In the genomic region with DNA sequence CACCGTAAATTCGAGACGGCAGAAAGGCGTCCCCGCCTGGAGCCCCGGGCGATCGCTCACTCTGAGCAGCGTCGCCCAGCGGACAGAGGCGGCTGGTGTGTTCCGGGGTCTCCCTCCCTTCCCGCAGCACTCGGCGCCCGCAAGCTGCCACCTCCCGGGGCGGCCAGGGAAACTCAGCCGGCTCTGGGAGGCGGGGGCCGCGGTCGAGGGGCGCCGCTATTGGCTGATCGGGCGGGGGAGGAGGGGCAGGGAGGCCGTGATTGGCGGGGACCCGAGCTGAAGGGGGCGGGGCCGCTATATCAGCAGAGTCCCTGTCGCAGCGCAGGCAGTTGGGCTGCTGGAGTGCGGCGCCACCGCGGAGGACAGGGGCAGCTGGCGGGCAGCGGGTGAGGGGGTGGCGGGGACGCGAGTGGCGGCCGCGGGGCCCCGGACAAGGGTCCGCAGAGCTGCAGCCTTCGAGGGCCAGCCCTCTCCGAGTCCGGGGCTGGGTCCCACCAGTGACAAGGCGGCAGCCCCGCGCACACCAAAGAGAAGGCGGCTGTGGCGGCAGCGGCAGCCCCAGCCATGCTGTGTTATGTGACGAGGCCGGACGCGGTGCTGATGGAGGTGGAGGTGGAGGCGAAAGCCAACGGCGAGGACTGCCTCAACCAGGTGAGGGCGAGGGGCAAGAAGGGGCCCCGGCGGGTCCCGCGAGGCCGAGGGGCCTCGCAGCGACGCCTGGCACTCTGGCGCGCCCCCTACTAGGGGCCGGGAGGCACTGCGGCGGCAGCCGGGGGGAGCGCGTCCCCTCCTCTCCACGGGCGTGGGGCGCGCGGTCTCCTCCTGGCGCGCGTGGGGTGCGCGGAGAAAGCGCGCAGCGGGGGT, we compare ENCODE assay signal across 8 cellular contexts. TPM values are rescaled to one million over a fixed set of nuclear protein-coding genes. Genes with fewer than 3 reads are reported as not detected.
DNase-seq lines count a peak whose midpoint lies in the region; ATAC-seq and TF ChIP-seq lines count a peak whose summit lies in the region.

A gene (plus strand): TSS at position 328 of the 864 bp plus-strand sequence. CDS start 237 bp downstream, at position 565.

- POLR2A ChIA-PET in GM10248 (lab: Yijun Ruan, JAX) = interaction anchor here (0.6 to 1.4 kb wide), 14 partner anchors 11 to 697 kb away, joined by 3 to 14 read pairs (median 4); no protein-coding TSS in a partner anchor

- peaks cover 22% of the 10 kb centered on the region for H3K4me1 Mint-ChIP-seq in HFFc6 (ENCODE audit: low read depth)
- H3K4me1 Mint-ChIP-seq in activated naive CD4-positive, alpha-beta T cell treated with anti-CD3 and anti-CD28 coated beads for 36 hours (ENCODE audit: low read depth) = peaks cover 30% of the 10 kb centered on the region

- peak; percentile 98 for DNase-seq in GM10248 (ENCODE audit: extremely low spot score)
- DNase-seq in HFFc6 = peak; percentile 74
- peak; percentile 96 for DNase-seq in NAMALWA (ENCODE audit: low spot score)
- DNase-seq in SK-MEL-5 (ENCODE audit: low read depth, low spot score) = peak; percentile 98
- DNase-seq in activated naive CD4-positive, alpha-beta T cell treated with anti-CD3 and anti-CD28 coated beads for 36 hours = peak; percentile 98

- CTCF ChIA-PET in GM10248 (lab: Yijun Ruan, JAX) = interaction anchor here (0.7 to 4.0 kb wide), 40 partner anchors 8 to 449 kb away, joined by 3 to 37 read pairs (median 3); no protein-coding TSS in a partner anchor
- CTCF ChIA-PET in activated naive CD4-positive, alpha-beta T cell treated with anti-CD3 and anti-CD28 coated beads for 36 hours (lab: Charles Lee) = interaction anchor here (0.6 to 5.2 kb wide), 23 partner anchors 9 to 447 kb away, joined by 3 to 39 read pairs (median 3); no protein-coding TSS in a partner anchor

- H3K27me3 ChIP-seq in gastroesophageal sphincter = no peaks in the 10 kb centered on the region
- H3K27me3 ChIP-seq in neutrophil = no peaks in the 10 kb centered on the region

- TF ChIP-seq CTCF in GM10248 (IDR thresholded peaks at IDR 0.05; ENCODE audit: control extremely low read depth, extremely low read depth, low read depth, missing control alignments) (peak; percentile 95), HFFc6 (IDR thresholded peaks at IDR 0.05) (peak; percentile 64), gastroesophageal sphincter (IDR thresholded peaks at IDR 0.05) (peak; percentile 79 to 88 (median 82)), neutrophil (IDR thresholded peaks at IDR 0.05) (peak; percentile 92), subcutaneous adipose tissue (IDR thresholded peaks at IDR 0.05; ENCODE audit: low read depth) (no peak)

- H3K27me3 Mint-ChIP-seq in HFFc6 (ENCODE audit: insufficient read depth) = peaks cover 24% of the 10 kb centered on the region
- peaks cover 7% of the 10 kb centered on the region for H3K27me3 Mint-ChIP-seq in activated naive CD4-positive, alpha-beta T cell treated with anti-CD3 and anti-CD28 coated beads for 36 hours (ENCODE audit: low read depth)

- ATAC-seq in gastroesophageal sphincter = peak; percentile 96

- intact Hi-C loops in activated naive CD4-positive, alpha-beta T cell treated with anti-CD3 and anti-CD28 coated beads for 36 hours (cut with micrococcal nuclease) = loop anchor here (1.0 to 2.0 kb wide), 6 partner anchors 8 to 438 kb away; no protein-coding TSS in a partner anchor

- H3K36me3 ChIP-seq in gastroesophageal sphincter (no peaks in the 10 kb centered on the region), neutrophil (peaks cover 19% of the 10 kb centered on the region)

- H3K4me1 ChIP-seq in gastroesophageal sphincter (peaks cover 3 to 39% (median 14%) of the 10 kb centered on the region in 3 donors), neutrophil (ENCODE audit: control insufficient read depth in 1 of 2, insufficient read depth in 1 of 2, low read depth in 1 of 2, low read length in 1 of 2) (peaks cover 27 to 38% of the 10 kb centered on the region in 2 experiments)

- peak within 1 kb of the TSS; percentile 94 to 98 (median 98) for H3K27ac ChIP-seq in gastroesophageal sphincter
- peak within 1 kb of the TSS; percentile 92 for H3K27ac ChIP-seq in neutrophil

- H3K27ac Mint-ChIP-seq in HFFc6 = no peak within 1 kb of the TSS
- peak within 1 kb of the TSS; percentile 92 for H3K27ac Mint-ChIP-seq in activated naive CD4-positive, alpha-beta T cell treated with anti-CD3 and anti-CD28 coated beads for 36 hours

- H3K4me3 ChIP-seq in gastroesophageal sphincter (peak within 1 kb of the TSS; percentile 95 to 99), neutrophil (ENCODE audit: low read depth in 1 of 2, low read length in 1 of 2) (peak within 1 kb of the TSS; percentile 86 to 87)

- H3K9me3 ChIP-seq in gastroesophageal sphincter (no peaks in the 10 kb centered on the region), neutrophil (no peaks in the 10 kb centered on the region)

- H3K4me3 Mint-ChIP-seq in HFFc6 = peak within 1 kb of the TSS; percentile 86
- H3K4me3 Mint-ChIP-seq in activated naive CD4-positive, alpha-beta T cell treated with anti-CD3 and anti-CD28 coated beads for 36 hours = peak within 1 kb of the TSS; percentile 86

- WGBS in gastroesophageal sphincter (ENCODE audit: low coverage in 1 of 2), 2 donors = 0% methylated on average over 3 of the region's 95 CpGs; no CpG with 5 or more reads in 1 of the 2 donors

- TF ChIP-seq POLR2A in gastroesophageal sphincter (IDR thresholded peaks at IDR 0.05) = peak; percentile 100

- H3K36me3 Mint-ChIP-seq in HFFc6 (ENCODE audit: low read depth) = no peaks in the 10 kb centered on the region; the same call in 1 of the 2 replicates
- H3K36me3 Mint-ChIP-seq in activated naive CD4-positive, alpha-beta T cell treated with anti-CD3 and anti-CD28 coated beads for 36 hours (ENCODE audit: low read depth) = peaks cover 10% of the 10 kb centered on the region

- in situ Hi-C loops in SK-MEL-5 (cut with HindIII; ENCODE audit: low pct_unique_long_range_greater_than_20kb, low sequenced_read_pairs) = no loop called here

- no peak for TF ChIP-seq EP300 in gastroesophageal sphincter (IDR thresholded peaks at IDR 0.05)

- H3K9me3 Mint-ChIP-seq in HFFc6 = no peaks in the 10 kb centered on the region
- H3K9me3 Mint-ChIP-seq in activated naive CD4-positive, alpha-beta T cell treated with anti-CD3 and anti-CD28 coated beads for 36 hours = no peaks in the 10 kb centered on the region

RNA-seq across cellular contexts. Expression of the gene that starts here (rescaled TPM):
- total RNA-seq in HFFc6 (2021; fragmentation: NEBNext Ultra II Directional; extraction: Animal tissue kit (Norgen Biotek cat#: 25700)) = 1 to 10 TPM in 3 of 6 experiments, under 1 TPM in 3; 0.80 to 1.2 (median 1.0) TPM
- 62.5 and 72.2 TPM in 2 replicates for total RNA-seq in SK-MEL-5 (2014; rRNA removed; shearing (Covaris generic))
- polyA plus RNA-seq in SK-MEL-5 (2015; cell fraction: cytosol; rRNA removed) = 48.0 and 59.1 TPM in 2 replicates
- polyA plus RNA-seq in SK-MEL-5 (2015; cell fraction: nucleus; rRNA removed) = 80.4 and 112 TPM in 2 replicates
- 1 to 10 TPM; 7.3 to 8.1 TPM for total RNA-seq in activated naive CD4-positive, alpha-beta T cell treated with anti-CD3 and anti-CD28 coated beads for 36 hours
- total RNA-seq in gastroesophageal sphincter (100 to 1,000 TPM in 1 of 4 donors, 10 to 100 TPM in 3; 49.9 to 131 (median 79.3) TPM), subcutaneous adipose tissue (10 to 100 TPM; 32.0 to 54.6 (median 41.9) TPM)

Comparison
In these comparisons a context has a peak if more than half of its experiments do, and no peak if none do; other contexts are left out.
1. Peak in every context shown above with its lines: DNase-seq, ATAC-seq, H3K4me3 ChIP-seq and H3K27ac ChIP-seq.